In the genomic region with DNA sequence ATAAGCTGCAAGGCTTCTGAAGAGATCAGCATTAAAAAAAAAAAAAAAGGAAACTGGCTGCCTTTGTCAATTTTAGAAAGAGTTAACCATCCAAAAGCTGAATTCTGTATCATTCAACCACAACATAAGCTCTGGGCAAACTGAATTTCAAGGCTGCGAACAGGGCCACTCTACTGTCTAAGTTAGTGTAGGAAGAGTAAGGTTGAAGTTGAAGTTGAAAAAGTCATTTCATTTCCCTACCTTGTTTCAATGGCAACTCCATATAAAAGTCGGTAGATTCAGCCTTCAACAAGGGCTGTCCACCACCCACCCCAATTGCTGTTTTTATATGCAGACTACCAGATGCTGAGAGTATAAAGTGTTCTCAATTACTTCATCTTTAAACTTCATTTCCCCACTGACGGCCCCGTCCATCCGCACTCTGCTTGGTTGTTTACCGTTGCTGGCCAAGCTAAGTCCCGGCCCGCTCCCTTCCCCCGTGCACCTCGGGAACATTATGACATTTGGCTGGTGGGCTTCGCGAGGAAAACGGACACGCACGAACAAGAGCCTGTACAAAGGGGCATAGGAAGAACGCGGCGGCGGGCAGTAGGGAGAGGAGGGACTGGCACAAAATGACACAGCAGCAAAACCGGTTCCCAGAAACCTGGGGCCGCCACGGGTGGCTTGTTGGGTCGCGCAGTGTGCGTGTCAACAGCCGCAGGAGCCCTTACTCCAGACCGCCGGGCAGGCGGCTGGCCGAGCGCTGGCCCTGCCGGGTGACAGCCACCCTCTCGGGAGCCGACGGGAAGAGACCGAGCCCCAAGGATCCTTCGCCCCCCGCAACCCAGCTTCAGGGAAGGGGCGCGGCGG, we compare ENCODE assay signal across 8 cellular contexts. TPM values are rescaled to one million over a fixed set of nuclear protein-coding genes. Genes with fewer than 3 reads are reported as not detected.
DNase-seq lines count a peak whose midpoint lies in the region; ATAC-seq and TF ChIP-seq lines count a peak whose summit lies in the region.

No MANE protein-coding gene starts in this region.

- peak overlapping the region; percentile 79 to 91 (median 86) for H3K4me3 ChIP-seq in fibroblast of lung (replicated peaks in 1 of 4; ENCODE audit: control extremely low read depth in 1 of 4, insufficient read depth in 1 of 4, low read depth in 3 of 4, low read length in 4 of 4)
- H3K4me3 ChIP-seq in naive thymus-derived CD4-positive, alpha-beta T cell (ENCODE audit: low read length) = peak overlapping the region; percentile 68

- DNase-seq in GDM1 (lab: John Stamatoyannopoulos, UW) (peak; percentile 10), Kasumi-1 (lab: John Stamatoyannopoulos, UW) (peak; percentile 40 to 47), fibroblast of lung (ENCODE audit: low read depth in 2 of 2) (peak in 1 of 2 donors; percentile 23), ureter (ENCODE audit: low spot score) (peak; percentile 66), NCI-H2029 (lab: John Stamatoyannopoulos, UW) (no peak)
- DNase-seq in activated CD8-positive, alpha-beta memory T cell treated with anti-CD3 and anti-CD28 coated beads, Interleukin-2, amount 10 ng/mL, durations not matched to agents 7 days and 5 days = peak; percentile 65
- peak in 7 of 9 donors; percentile 7 to 21 (median 16) for DNase-seq in naive thymus-derived CD4-positive, alpha-beta T cell

- peak overlapping the region; percentile 96 for H3K27ac Mint-ChIP-seq in activated CD8-positive, alpha-beta memory T cell treated with anti-CD3 and anti-CD28 coated beads, Interleukin-2, amount 10 ng/mL, durations not matched to agents 7 days and 5 days
- peak overlapping the region; percentile 79 to 99 (median 95) for H3K27ac Mint-ChIP-seq in naive thymus-derived CD4-positive, alpha-beta T cell

- H2AFZ ChIP-seq in fibroblast of lung (ENCODE audit: low read length) = peak overlapping the region; percentile 92

- peak overlapping the region; percentile 79 for H3K27ac ChIP-seq in fibroblast of lung (ENCODE audit: insufficient read depth, low read length)
- H3K27ac ChIP-seq in naive thymus-derived CD4-positive, alpha-beta T cell (ENCODE audit: low read depth, low read length) = peak overlapping the region; percentile 62

- peak overlapping the region; percentile 85 for H3K4me2 ChIP-seq in fibroblast of lung (ENCODE audit: extremely low read depth, insufficient read depth, low read length)

- no peaks in the 10 kb centered on the region for H4K20me1 ChIP-seq in fibroblast of lung (ENCODE audit: control insufficient read depth, extremely low read depth, insufficient read depth, low read length)

- CTCF ChIA-PET in activated CD8-positive, alpha-beta memory T cell treated with anti-CD3 and anti-CD28 coated beads, Interleukin-2, amount 10 ng/mL, durations not matched to agents 7 days and 5 days (lab: Charles Lee) = interaction anchor here (0.6 to 3.1 kb wide), 14 partner anchors 11 to 271 kb away, joined by 3 to 13 read pairs (median 4); partner anchors contain the start of genes COPS4 and THAP9
- CTCF ChIA-PET in naive thymus-derived CD4-positive, alpha-beta T cell (lab: Charles Lee) = interaction anchor here (0.6 to 1.7 kb wide), 8 partner anchors 23 to 241 kb away, joined by 3 to 11 read pairs (median 4); partner anchors contain the start of genes COPS4 and THAP9

- no peaks in the 10 kb centered on the region for H3K9me3 Mint-ChIP-seq in activated CD8-positive, alpha-beta memory T cell treated with anti-CD3 and anti-CD28 coated beads, Interleukin-2, amount 10 ng/mL, durations not matched to agents 7 days and 5 days (ENCODE audit: low read depth)
- H3K9me3 Mint-ChIP-seq in naive thymus-derived CD4-positive, alpha-beta T cell = no peaks in the 10 kb centered on the region

- H3K4me1 Mint-ChIP-seq in activated CD8-positive, alpha-beta memory T cell treated with anti-CD3 and anti-CD28 coated beads, Interleukin-2, amount 10 ng/mL, durations not matched to agents 7 days and 5 days = peaks cover 38% of the 10 kb centered on the region
- H3K4me1 Mint-ChIP-seq in naive thymus-derived CD4-positive, alpha-beta T cell = peaks cover 40 to 61% (median 52%) of the 10 kb centered on the region in 7 donors

- peak; percentile 20 for ATAC-seq in GM21723 (IDR thresholded peaks at IDR 0.05; ENCODE audit: unreplicated experiment)
- peak; percentile 6 for ATAC-seq in activated CD8-positive, alpha-beta memory T cell treated with anti-CD3 and anti-CD28 coated beads, Interleukin-2, amount 10 ng/mL, durations not matched to agents 7 days and 5 days
- no peak for ATAC-seq in naive thymus-derived CD4-positive, alpha-beta T cell

- POLR2A ChIA-PET in naive thymus-derived CD4-positive, alpha-beta T cell (lab: Charles Lee) = interaction anchor here (0.7 to 4.6 kb wide), 14 partner anchors 19 to 583 kb away, joined by 3 to 59 read pairs (median 4); partner anchors contain the start of genes COPS4, HELQ and THAP9

- no peaks in the 10 kb centered on the region for H3K27me3 Mint-ChIP-seq in activated CD8-positive, alpha-beta memory T cell treated with anti-CD3 and anti-CD28 coated beads, Interleukin-2, amount 10 ng/mL, durations not matched to agents 7 days and 5 days
- H3K27me3 Mint-ChIP-seq in naive thymus-derived CD4-positive, alpha-beta T cell = no peaks in the 10 kb centered on the region

- H3K79me2 ChIP-seq in fibroblast of lung (ENCODE audit: control insufficient read depth, insufficient read depth, low read length) = peaks cover 47% of the 10 kb centered on the region

- H3K4me3 Mint-ChIP-seq in activated CD8-positive, alpha-beta memory T cell treated with anti-CD3 and anti-CD28 coated beads, Interleukin-2, amount 10 ng/mL, durations not matched to agents 7 days and 5 days = peak overlapping the region; percentile 86
- H3K4me3 Mint-ChIP-seq in naive thymus-derived CD4-positive, alpha-beta T cell = peak overlapping the region; percentile 89 to 99 (median 96)

- H3K36me3 ChIP-seq in fibroblast of lung (ENCODE audit: control insufficient read depth, insufficient read depth, low read length) = no peaks in the 10 kb centered on the region
- H3K36me3 ChIP-seq in naive thymus-derived CD4-positive, alpha-beta T cell (ENCODE audit: control insufficient read depth in 2 of 3, insufficient read depth in 3 of 3, low read length in 3 of 3) = no peaks in the 10 kb centered on the region

- no peaks in the 10 kb centered on the region for H3K4me1 ChIP-seq in fibroblast of lung (ENCODE audit: control insufficient read depth, extremely low read depth, insufficient read depth, low read length)
- peaks cover 15 to 30% of the 10 kb centered on the region in 2 donors for H3K4me1 ChIP-seq in naive thymus-derived CD4-positive, alpha-beta T cell (ENCODE audit: control insufficient read depth in 2 of 2, insufficient read depth in 2 of 2, low read length in 2 of 2)

- intact Hi-C loops in naive thymus-derived CD4-positive, alpha-beta T cell (cut with micrococcal nuclease) = loop anchor here (1.0 to 10.0 kb wide), 10 partner anchors 15 to 1571 kb away; partner anchors contain the start of genes ABRAXAS1 (in 1 of the 2), CDS1 (in 1 of the 2), HELQ (in 1 of the 2) and PLAC8 (in 1 of the 2)

- H3K36me3 Mint-ChIP-seq in activated CD8-positive, alpha-beta memory T cell treated with anti-CD3 and anti-CD28 coated beads, Interleukin-2, amount 10 ng/mL, durations not matched to agents 7 days and 5 days = peaks cover 8% of the 10 kb centered on the region
- no peaks in the 10 kb centered on the region for H3K36me3 Mint-ChIP-seq in naive thymus-derived CD4-positive, alpha-beta T cell

- no peak for TF ChIP-seq CTCF in fibroblast of lung (conservative IDR thresholded peaks at IDR 0.05 in 1 of 2, IDR thresholded peaks at IDR 0.05 in 1 of 2; ENCODE audit: low read depth in 1 of 2, low read length in 2 of 2)

- H3K27me3 ChIP-seq in fibroblast of lung (ENCODE audit: control insufficient read depth, insufficient read depth, low read length) = no peaks in the 10 kb centered on the region
- H3K27me3 ChIP-seq in naive thymus-derived CD4-positive, alpha-beta T cell (ENCODE audit: control insufficient read depth in 2 of 2, insufficient read depth in 2 of 2, low read length in 2 of 2) = no peaks in the 10 kb centered on the region

- peak overlapping the region; percentile 72 for H3K9ac ChIP-seq in fibroblast of lung (ENCODE audit: insufficient read depth, low read length)

- H3K9me3 ChIP-seq in fibroblast of lung (ENCODE audit: control insufficient read depth, insufficient read depth, low read depth, low read length) = no peaks in the 10 kb centered on the region
- H3K9me3 ChIP-seq in naive thymus-derived CD4-positive, alpha-beta T cell (ENCODE audit: control insufficient read depth in 2 of 3, low read length in 3 of 3) = no peaks in the 10 kb centered on the region

RNA-seq across cellular contexts. Expression of gene LIN54, which starts 1.4 kb away (rescaled TPM):
- total RNA-seq in activated CD8-positive, alpha-beta memory T cell treated with anti-CD3 and anti-CD28 coated beads, Interleukin-2, amount 10 ng/mL, durations not matched to agents 7 days and 5 days = 10 to 100 TPM; 36.3 to 38.6 TPM
- total RNA-seq in fibroblast of lung = 10.0 and 15.2 TPM in 2 replicates
- 13.3 and 16.9 TPM in 2 replicates for polyA plus RNA-seq in fibroblast of lung
- 6.7 and 8.0 TPM in 2 replicates for polyA plus RNA-seq in fibroblast of lung (2012)
- 1.3 and 15.3 TPM in 2 replicates for polyA minus RNA-seq in fibroblast of lung (ENCODE audit: low replicate concordance)
- total RNA-seq in naive thymus-derived CD4-positive, alpha-beta T cell = 10 to 100 TPM; 14.4 to 30.7 (median 18.0) TPM
- polyA plus RNA-seq in naive thymus-derived CD4-positive, alpha-beta T cell = 10 to 100 TPM; 11.0 to 16.6 TPM
- total RNA-seq in ureter = 11.7 TPM

RNA-seq across cellular contexts. Expression of gene COPS4, which starts 23.0 kb away (rescaled TPM):
- total RNA-seq in activated CD8-positive, alpha-beta memory T cell treated with anti-CD3 and anti-CD28 coated beads, Interleukin-2, amount 10 ng/mL, durations not matched to agents 7 days and 5 days = 10 to 100 TPM; 27.6 to 33.1 TPM
- total RNA-seq in fibroblast of lung = 106 and 128 TPM in 2 replicates
- polyA plus RNA-seq in fibroblast of lung = 82.3 and 92.9 TPM in 2 replicates
- polyA plus RNA-seq in fibroblast of lung (2012) = 64.2 and 68.0 TPM in 2 replicates
- 8.1 and 14.3 TPM in 2 replicates for polyA minus RNA-seq in fibroblast of lung (ENCODE audit: low replicate concordance)
- 10 to 100 TPM; 23.5 to 32.8 (median 24.7) TPM for total RNA-seq in naive thymus-derived CD4-positive, alpha-beta T cell
- polyA plus RNA-seq in naive thymus-derived CD4-positive, alpha-beta T cell = 10 to 100 TPM; 53.7 to 59.7 TPM
- total RNA-seq in ureter = 35.3 TPM
